Comparison of ENCODE assay signal across 8 cellular contexts in genomic region chr3:20039765-20040475, GRCh38. TPM values are rescaled to one million over a fixed set of nuclear protein-coding genes. Genes with fewer than 3 reads are reported as not detected.
A peak's percentile ranks its signal among the peaks of the same experiment; 100 is the strongest.
DNase-seq lines count a peak whose midpoint lies in the region; ATAC-seq, FAIRE-seq and TF ChIP-seq lines count a peak whose summit lies in the region.

Gene KAT2B (plus strand): TSS chr3:20040446. CDS start chr3:20040478, 32 bp downstream.

- intact Hi-C loops in HepG2 (cut with micrococcal nuclease; ENCODE audit: unreplicated experiment) = loop anchor here (1.0 to 5.0 kb wide), 6 partner anchors 38 to 282 kb away; partner anchors contain the start of gene RAB5A

- H3K9me3 ChIP-seq in HepG2 (ENCODE audit: low read length) = no peaks in the 10 kb centered on the region

- H3K36me3 Mint-ChIP-seq in activated CD4-positive, alpha-beta T cell treated with anti-CD3 and anti-CD28 coated beads, Interleukin-2, amount 10 ng/mL, durations not matched to agents 7 days and 5 days (ENCODE audit: low read depth) = peaks cover 14% of the 10 kb centered on the region

- no peaks in the 10 kb centered on the region for H3K36me3 ChIP-seq in HepG2 (replicated peaks in 1 of 2; ENCODE audit: control insufficient read depth in 1 of 2, insufficient read depth in 2 of 2, low read length in 2 of 2)

- in situ Hi-C loops in HepG2 (cut with HindIII; ENCODE audit: extremely low pct_ligation_motif_present, low pct_unique_long_range_greater_than_20kb) = no loop called here

- H3K4me2 ChIP-seq in HepG2 (ENCODE audit: low read depth, low read length) = peak within 1 kb of the TSS; percentile 94

- peak within 1 kb of the TSS; percentile 78 for H2AFZ ChIP-seq in HepG2 (ENCODE audit: low read length)

- peak within 1 kb of the TSS; percentile 76 to 84 (median 78) for H3K4me3 ChIP-seq in HepG2 (replicated peaks in 1 of 3; ENCODE audit: insufficient read depth in 1 of 3, low read depth in 2 of 3, low read length in 3 of 3)

- BruUV-seq in HepG2 (replicated peaks; lab: Mats Ljungman, UMichigan) = no TSS peak

- TF ChIP-seq CTCF in HepG2 (CRISPR knock-in tag; IDR thresholded peaks at IDR 0.05) = peak; percentile 77

- TF ChIP-seq POLR2A in HepG2 (IDR thresholded peaks at IDR 0.05; ENCODE audit: insufficient read depth in 1 of 2, low read depth in 2 of 2, low read length in 2 of 2) = no peak

- TF ChIP-seq EP300 in HepG2 (IDR thresholded peaks at IDR 0.05; ENCODE audit: low read depth in 2 of 2, low read length in 2 of 2) (no peak), HepG2 (CRISPR knock-in tag; IDR thresholded peaks at IDR 0.05; ENCODE audit: borderline replicate concordance) (no peak)

- H3K79me2 ChIP-seq in HepG2 (ENCODE audit: insufficient read depth, low read length) = no peaks in the 10 kb centered on the region

- H3K27me3 Mint-ChIP-seq in activated CD4-positive, alpha-beta T cell treated with anti-CD3 and anti-CD28 coated beads, Interleukin-2, amount 10 ng/mL, durations not matched to agents 7 days and 5 days = no peaks in the 10 kb centered on the region

- no peak for FAIRE-seq in HepG2 (lab: Jason Lieb, UNC)

- H3K4me1 ChIP-seq in HepG2 (ENCODE audit: insufficient read depth, low read length) = peaks cover 36% of the 10 kb centered on the region

- H3K27me3 ChIP-seq in HepG2 (ENCODE audit: control insufficient read depth in 1 of 2, insufficient read depth in 2 of 2, low read length in 2 of 2) = peaks cover 0 to 1% of the 10 kb centered on the region in 2 experiments; a peak in 3 of 5 replicates

- H3K27ac Mint-ChIP-seq in activated CD4-positive, alpha-beta T cell treated with anti-CD3 and anti-CD28 coated beads, Interleukin-2, amount 10 ng/mL, durations not matched to agents 7 days and 5 days = peak within 1 kb of the TSS; percentile 98

- H3K9ac ChIP-seq in HepG2 (ENCODE audit: insufficient read depth, low read depth, low read length) = peak within 1 kb of the TSS; percentile 66

- no peaks in the 10 kb centered on the region; the same call in 1 of the 2 replicates for H4K20me1 ChIP-seq in HepG2 (ENCODE audit: insufficient read depth, low read length)

- POLR2A ChIA-PET in activated CD4-positive, alpha-beta T cell treated with anti-CD3 and anti-CD28 coated beads, Interleukin-2, amount 10 ng/mL, durations not matched to agents 7 days and 5 days (lab: Charles Lee) = no interaction called here
- POLR2A ChIA-PET in HepG2 (lab: Yijun Ruan, JAX) = interaction anchor here (1.1 kb wide), 1 partner anchor 94 kb away, joined by 3 read pairs; no protein-coding TSS in a partner anchor

- 0% methylated on average over 5 of the region's 66 CpGs for WGBS in HepG2 (ENCODE audit: low lambda C conversion rate)

- H3K27ac ChIP-seq in HepG2 (ENCODE audit: extremely low read length, insufficient read depth, low read length) = peak within 1 kb of the TSS; percentile 46

- H3K9me3 Mint-ChIP-seq in activated CD4-positive, alpha-beta T cell treated with anti-CD3 and anti-CD28 coated beads, Interleukin-2, amount 10 ng/mL, durations not matched to agents 7 days and 5 days = no peaks in the 10 kb centered on the region

- DNase-seq in A172 (ENCODE audit: low spot score) = peak; percentile 63
- DNase-seq in NCI-H446 treated with DMSO at 0.1 percent for 48 hours (lab: John Stamatoyannopoulos, UW) = peak; percentile 20
- DNase-seq in activated CD4-positive, alpha-beta T cell treated with anti-CD3 and anti-CD28 coated beads, Interleukin-2, amount 10 ng/mL, durations not matched to agents 7 days and 5 days = peak; percentile 84
- DNase-seq in dedifferentiated amniotic fluid mesenchymal stem cell (ENCODE audit: extremely low spot score) = peak; percentile 31
- DNase-seq in HepG2 (ENCODE audit: low spot score) = peak; percentile 47
- DNase-seq in stimulated activated CD4-positive, alpha-beta T cell treated with anti-CD3 and anti-CD28 coated beads, Interleukin-4, amount 100 ng/mL, for 24 hours = peak; percentile 83

- H3K4me3 Mint-ChIP-seq in activated CD4-positive, alpha-beta T cell treated with anti-CD3 and anti-CD28 coated beads, Interleukin-2, amount 10 ng/mL, durations not matched to agents 7 days and 5 days = peak within 1 kb of the TSS; percentile 96

- CTCF ChIA-PET in activated CD4-positive, alpha-beta T cell treated with anti-CD3 and anti-CD28 coated beads, Interleukin-2, amount 10 ng/mL, durations not matched to agents 7 days and 5 days (lab: Charles Lee) = interaction anchor here (0.6 to 3.0 kb wide), 10 partner anchors 12 to 146 kb away, joined by 3 to 16 read pairs (median 4); partner anchors contain the start of gene SGO1
- CTCF ChIA-PET in HepG2 (lab: Yijun Ruan, JAX; ENCODE audit: low intra/inter-chr PET ratio, low total read pairs) = no interaction called here

- peaks cover 49% of the 10 kb centered on the region for H3K4me1 Mint-ChIP-seq in activated CD4-positive, alpha-beta T cell treated with anti-CD3 and anti-CD28 coated beads, Interleukin-2, amount 10 ng/mL, durations not matched to agents 7 days and 5 days

- ATAC-seq in GM18511 (IDR thresholded peaks at IDR 0.05; ENCODE audit: unreplicated experiment) = peak; percentile 57
- ATAC-seq in HG03039 (IDR thresholded peaks at IDR 0.05; ENCODE audit: unreplicated experiment) = peak; percentile 55
- peak; percentile 81 for ATAC-seq in HepG2

- TF ChIP-seq RAD21 in HepG2 (CRISPR knock-in tag; IDR thresholded peaks at IDR 0.05) = peak; percentile 57

TF ChIP-seq in HepG2, 621 proteins besides CTCF, POLR2A, EP300 and RAD21 (continues in another document):
- TF ChIP-seq HOXA3 (CRISPR knock-in tag; IDR thresholded peaks at IDR 0.05) = 0 out of 2 replicates have a peak, but pooled peaks have one; percentile 46
- no peak for TF ChIP-seq NR1H2 (CRISPR knock-in tag; IDR thresholded peaks at IDR 0.05; ENCODE audit: borderline replicate concordance, low read depth)
- TF ChIP-seq ZNF878 (CRISPR knock-in tag; IDR thresholded peaks at IDR 0.05) = no peak
- TF ChIP-seq CEBPZ (IDR thresholded peaks at IDR 0.05; ENCODE audit: low read length) = no peak

RNA-seq across cellular contexts. Expression of gene KAT2B, which starts in this region (rescaled TPM):
- 14.0 and 15.8 TPM in 2 replicates for total RNA-seq in A172 (2014; rRNA removed; shearing (Covaris generic))
- total RNA-seq in activated CD4-positive, alpha-beta T cell treated with anti-CD3 and anti-CD28 coated beads, Interleukin-2, amount 10 ng/mL, durations not matched to agents 7 days and 5 days = 10 to 100 TPM; 84.5 to 91.3 TPM
- 0.97 and 1.00 TPM in 2 replicates for total RNA-seq in HepG2 (2016; rRNA removed; fragmentation: Illumina TruSeq; extraction: Trizol)
- total RNA-seq in HepG2 (2016; cell fraction: cytosol; rRNA removed; fragmentation: Illumina TruSeq; extraction: Trizol; ENCODE audit: low read depth) = 0.09 and 0.30 TPM in 2 replicates
- 1.5 and 2.1 TPM in 2 replicates for total RNA-seq in HepG2 (2016; cell fraction: insoluble cytoplasmic fraction; rRNA removed; fragmentation: Illumina TruSeq; extraction: Trizol)
- 0.76 and 1.1 TPM in 2 replicates for total RNA-seq in HepG2 (2016; cell fraction: membrane; rRNA removed; fragmentation: Illumina TruSeq; extraction: Trizol)
- total RNA-seq in HepG2 (2016; cell fraction: nucleus; rRNA removed; fragmentation: Illumina TruSeq; extraction: Trizol) = 2.9 and 3.8 TPM in 2 replicates
- 1.4 and 1.7 TPM in 2 replicates for polyA plus RNA-seq in HepG2 (2011; rRNA removed)
- 0.52 and 0.92 TPM in 2 replicates for polyA plus RNA-seq in HepG2 (2011; cell fraction: cytosol; rRNA removed)
- polyA plus RNA-seq in HepG2 (2011; cell fraction: nucleus; rRNA removed) = 1.9 and 2.4 TPM in 2 replicates
- polyA plus RNA-seq in HepG2 (2012) = 1.3 and 1.7 TPM in 2 replicates
- 0.16 and 0.21 TPM in 2 replicates for polyA plus RNA-seq in HepG2 (2016; cell fraction: cytosol; fragmentation: Illumina TruSeq; extraction: Trizol; ENCODE audit: low read depth)
- polyA plus RNA-seq in HepG2 (2016; cell fraction: insoluble cytoplasmic fraction; fragmentation: Illumina TruSeq; extraction: Trizol; ENCODE audit: low read depth) = 1.2 and 1.7 TPM in 2 replicates
- 0.60 and 0.66 TPM in 2 replicates for polyA plus RNA-seq in HepG2 (2016; cell fraction: membrane; fragmentation: Illumina TruSeq; extraction: Trizol; ENCODE audit: low read depth)
- 2.6 and 3.1 TPM in 2 replicates for polyA plus RNA-seq in HepG2 (2016; cell fraction: nucleus; fragmentation: Illumina TruSeq; extraction: Trizol; ENCODE audit: insufficient read depth, low read depth)
- 1.3 and 6.1 TPM in 2 replicates for polyA minus RNA-seq in HepG2 (2011; rRNA and poly(A)+ RNA removed; ENCODE audit: low replicate concordance)
- polyA minus RNA-seq in HepG2 (2011; cell fraction: cytosol; rRNA and poly(A)+ RNA removed) = 1.7 and 2.0 TPM in 2 replicates
- polyA minus RNA-seq in HepG2 (2011; cell fraction: nucleus; rRNA and poly(A)+ RNA removed) = 3.2 and 4.8 TPM in 2 replicates

Comparison
In these comparisons a context has a peak if more than half of its experiments do, and no peak if none do; other contexts are left out.
1. Peak in every context shown above with its lines: DNase-seq, ATAC-seq, H3K4me3 ChIP-seq and H3K27ac ChIP-seq.
2. DNase-seq: peak in every context shown above with its lines; median percentile 84 in activated CD4-positive, alpha-beta T cell treated with anti-CD3 and anti-CD28 coated beads, Interleukin-2, amount 10 ng/mL, durations not matched to agents 7 days and 5 days; 83 in stimulated activated CD4-positive, alpha-beta T cell treated with anti-CD3 and anti-CD28 coated beads, Interleukin-4, amount 100 ng/mL, for 24 hours; 63 in A172; 47 in HepG2; 31 in dedifferentiated amniotic fluid mesenchymal stem cell; 20 in NCI-H446 treated with DMSO at 0.1 percent for 48 hours.